In the genomic region with DNA sequence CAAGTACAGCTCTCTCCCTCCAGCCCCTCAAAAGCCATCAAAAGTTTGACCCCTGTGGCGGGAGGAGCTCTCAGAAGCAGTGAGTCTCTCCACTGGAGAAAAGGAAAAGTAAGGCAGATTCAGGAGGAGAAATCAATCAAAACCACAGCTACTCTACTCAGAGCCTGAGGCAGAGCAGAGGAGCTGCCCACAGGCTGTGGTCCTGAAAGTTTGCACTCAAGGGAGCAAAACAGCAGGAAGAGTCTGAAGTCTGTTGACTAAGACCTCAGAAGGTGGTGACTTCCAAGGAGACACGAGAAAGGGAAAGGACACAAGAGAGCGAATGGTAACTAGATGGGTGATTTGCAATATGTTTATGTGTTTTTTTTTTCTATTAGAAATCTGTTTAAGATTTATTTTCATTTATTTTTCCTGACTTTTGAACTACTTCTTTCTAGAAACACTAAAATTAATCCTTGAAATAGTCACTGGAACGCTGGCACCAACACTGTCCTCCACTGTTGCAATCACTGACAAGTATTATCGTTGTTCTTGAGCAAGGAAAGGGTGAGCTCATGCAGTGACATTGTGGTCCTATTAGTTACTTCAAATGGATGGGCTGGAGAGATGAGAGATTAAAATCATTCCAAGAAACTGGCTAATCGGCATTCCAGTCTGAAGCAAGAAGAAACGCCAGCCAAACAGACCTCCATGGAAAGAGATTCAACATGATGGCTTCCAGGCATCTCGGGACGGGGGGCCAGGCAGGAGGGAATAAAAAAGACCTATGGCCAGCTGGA, we compare ENCODE assay signal across 17 cellular contexts. TPM values are rescaled to one million over a fixed set of nuclear protein-coding genes. Genes with fewer than 3 reads are reported as not detected.
DNase-seq lines count a peak whose midpoint lies in the region; ATAC-seq, FAIRE-seq and TF ChIP-seq lines count a peak whose summit lies in the region.
"Had no signal": no experiment of that assay in that cellular context is flagged by ENCODE, and none has a peak within 500 bp of the region (broad histone marks: within the 10 kb centered on the region; RNA-seq: fewer than 3 reads in every experiment).

No MANE protein-coding gene starts in this region.

- no peaks in the 10 kb centered on the region for H3K9me2 ChIP-seq in hepatocyte (replicated peaks; ENCODE audit: insufficient read depth)

- H3K4me1 ChIP-seq in breast epithelium (no peaks in the 10 kb centered on the region), hepatocyte (ENCODE audit: insufficient read depth) (peaks cover 7% of the 10 kb centered on the region)
- H3K4me1 ChIP-seq: transverse colon had no signal

- TF ChIP-seq CTCF in MCF 10A (IDR thresholded peaks at IDR 0.05; ENCODE audit: unreplicated experiment) (no peak), breast epithelium (IDR thresholded peaks at IDR 0.05) (no peak), bronchial epithelial cell (IDR thresholded peaks at IDR 0.05; ENCODE audit: insufficient read depth, low read length, severe bottlenecking) (no peak), hepatocyte (IDR thresholded peaks at IDR 0.05; ENCODE audit: poor library complexity) (no peak), dorsolateral prefrontal cortex (IDR thresholded peaks at IDR 0.05 in 54 of 56, conservative IDR thresholded peaks at IDR 0.05 in 2 of 56; ENCODE audit: low read depth in 1 of 56, partially characterized antibody in 56 of 56) (no peak)

- CTCF ChIA-PET in MCF 10A (lab: Yijun Ruan, JAX) = interaction anchor here (0.7 to 1.4 kb wide), 3 partner anchors 10 to 59 kb away, joined by 3 to 4 read pairs (median 3); no protein-coding TSS in a partner anchor

- H3K27me3 ChIP-seq in breast epithelium (no peaks in the 10 kb centered on the region), bronchial epithelial cell (ENCODE audit: control insufficient read depth, insufficient read depth, low read length) (no peaks in the 10 kb centered on the region), hepatocyte (no peaks in the 10 kb centered on the region), dorsolateral prefrontal cortex (no peaks in the 10 kb centered on the region)
- H3K27me3 ChIP-seq: transverse colon had no signal

- H3K4me3 ChIP-seq in breast epithelium (no peak overlapping the region), bronchial epithelial cell (ENCODE audit: low read depth, low read length) (no peak overlapping the region), hepatocyte (no peak overlapping the region), dorsolateral prefrontal cortex (no peak overlapping the region)
- H3K4me3 ChIP-seq: K562, transverse colon had no signal

- H3K4me3 Mint-ChIP-seq in MCF 10A (ENCODE audit: unreplicated experiment) (no peak overlapping the region), immature natural killer cell (no peak overlapping the region)
- H3K4me3 Mint-ChIP-seq: activated naive CD8-positive, alpha-beta T cell treated with anti-CD3 and anti-CD28 coated beads, Interleukin-2, amount 50 U/mL, for 24 hours had no signal

- no peak for TF ChIP-seq POLR2A in breast epithelium (IDR thresholded peaks at IDR 0.05)

- H3K27ac ChIP-seq in breast epithelium (no peak overlapping the region), hepatocyte (no peak overlapping the region), dorsolateral prefrontal cortex (no peak overlapping the region)
- H3K27ac ChIP-seq: transverse colon, WERI-Rb-1 had no signal

- DNase-seq in MCF 10A (ENCODE audit: unreplicated experiment) = peak; percentile 15
- no peak for DNase-seq in breast epithelium (ENCODE audit: low spot score in 2 of 2)
- DNase-seq in bronchial epithelial cell (ENCODE audit: low read depth) = peak; percentile 8
- peak; percentile 37 for DNase-seq in hepatocyte (ENCODE audit: low spot score)
- peak; percentile 9 for DNase-seq in stromal cell of bone marrow (ENCODE audit: low read depth)
- DNase-seq in dorsolateral prefrontal cortex = no peak
- no peak for DNase-seq in immature natural killer cell
- DNase-seq: 8988T; activated naive CD8-positive, alpha-beta T cell treated with anti-CD3 and anti-CD28 coated beads, Interleukin-2, amount 50 U/mL, for 24 hours; Calu3; NCI-H187 treated with DMSO at 0.1 percent for 48 hours; occipital lobe; stimulated activated CD4-positive, alpha-beta T cell treated with anti-CD3 and anti-CD28 coated beads, Interleukin-15, amount 100 ng/mL, for 24 hours; transverse colon; WERI-Rb-1 had no signal

- no peaks in the 10 kb centered on the region for H3K36me3 ChIP-seq in breast epithelium
- H3K36me3 ChIP-seq in bronchial epithelial cell (ENCODE audit: control insufficient read depth, insufficient read depth, low read length) = no peaks in the 10 kb centered on the region
- H3K36me3 ChIP-seq in hepatocyte (replicated peaks; ENCODE audit: insufficient read depth, low read depth) = peaks cover 3% of the 10 kb centered on the region
- H3K36me3 ChIP-seq: transverse colon, WERI-Rb-1 had no signal

- 64% methylated on average over 9 of the region's 9 CpGs for WGBS in hepatocyte (ENCODE audit: low lambda C conversion rate, missing lambda C conversion rate)

- ATAC-seq in GM18517 (IDR thresholded peaks at IDR 0.05; ENCODE audit: unreplicated experiment) = no peak
- ATAC-seq: activated naive CD8-positive, alpha-beta T cell treated with anti-CD3 and anti-CD28 coated beads, Interleukin-2, amount 50 U/mL, for 24 hours; K562 had no signal

- intact Hi-C loops in MCF 10A (cut with micrococcal nuclease) = no loop called here
- intact Hi-C loops in breast epithelium (cut with DNase I; ENCODE audit: low total_unique reads) = no loop called here
- intact Hi-C loops in dorsolateral prefrontal cortex (cut with DNase I) = no loop called here

- H3K4me2 ChIP-seq in hepatocyte = no peak overlapping the region

- H3K9me3 ChIP-seq in breast epithelium (peaks cover 2 to 3% of the 10 kb centered on the region in 2 donors), hepatocyte (ENCODE audit: low read depth) (no peaks in the 10 kb centered on the region)

- peaks cover 17% of the 10 kb centered on the region for H3K79me2 ChIP-seq in hepatocyte

- H3K9me3 Mint-ChIP-seq in MCF 10A (ENCODE audit: unreplicated experiment) (peaks cover 1% of the 10 kb centered on the region), immature natural killer cell (peaks cover 0 to 16% (median 3%) of the 10 kb centered on the region in 6 donors)

- H3K27me3 Mint-ChIP-seq in MCF 10A (ENCODE audit: insufficient read depth, unreplicated experiment) (no peaks in the 10 kb centered on the region), immature natural killer cell (ENCODE audit: low read depth in 3 of 3) (peaks cover 0 to 7% (median 0%) of the 10 kb centered on the region in 3 donors)
- H3K27me3 Mint-ChIP-seq: activated naive CD8-positive, alpha-beta T cell treated with anti-CD3 and anti-CD28 coated beads, Interleukin-2, amount 50 U/mL, for 24 hours had no signal

- H4K20me1 ChIP-seq in hepatocyte (ENCODE audit: insufficient read depth, poor library complexity, severe bottlenecking) = no peaks in the 10 kb centered on the region

- POLR2A ChIA-PET in MCF 10A (lab: Yijun Ruan, JAX) = interaction anchor here (1.1 kb wide), 1 partner anchor 11 kb away, joined by 3 read pairs; no protein-coding TSS in a partner anchor

- BruUV-seq in MCF 10A (replicated peaks; lab: Mats Ljungman, UMichigan) = no TSS peak

- no peak overlapping the region for H2AFZ ChIP-seq in hepatocyte

- H3K4me1 Mint-ChIP-seq in MCF 10A (ENCODE audit: insufficient read depth, unreplicated experiment) (peaks cover 33% of the 10 kb centered on the region), immature natural killer cell (no peaks in the 10 kb centered on the region)
- H3K4me1 Mint-ChIP-seq: activated naive CD8-positive, alpha-beta T cell treated with anti-CD3 and anti-CD28 coated beads, Interleukin-2, amount 50 U/mL, for 24 hours had no signal

- FAIRE-seq in bronchial epithelial cell (lab: Jason Lieb, UNC) = no peak
- FAIRE-seq: K562 had no signal

- H3K36me3 Mint-ChIP-seq in MCF 10A (ENCODE audit: insufficient read depth, unreplicated experiment) (peaks cover 37% of the 10 kb centered on the region), immature natural killer cell (no peaks in the 10 kb centered on the region)

- no peak overlapping the region for H3K27ac Mint-ChIP-seq in MCF 10A (ENCODE audit: low read depth, unreplicated experiment)
- H3K27ac Mint-ChIP-seq in immature natural killer cell = no peak overlapping the region
- H3K27ac Mint-ChIP-seq: activated naive CD8-positive, alpha-beta T cell treated with anti-CD3 and anti-CD28 coated beads, Interleukin-2, amount 50 U/mL, for 24 hours had no signal

RNA-seq across cellular contexts. Expression of a gene that starts 35.8 kb away (rescaled TPM):
- total RNA-seq in MCF 10A (2022) (123 and 211 TPM in 2 replicates), breast epithelium (10 to 100 TPM; 13.5 to 60.3 (median 42.0) TPM), bronchial epithelial cell (3.2 and 9.5 TPM in 2 replicates), hepatocyte (26.7 and 27.8 TPM in 2 replicates), dorsolateral prefrontal cortex (10 to 100 TPM; 11.0 to 55.1 (median 34.3) TPM)
- polyA plus RNA-seq in hepatocyte (24.6 and 31.1 TPM in 2 replicates), immature natural killer cell (1 to 10 TPM in 1 of 3 donors, under 1 TPM in 1, not detected in 1; 0.38 to 2.8 TPM)
- total RNA-seq: K562 had no signal
- polyA plus RNA-seq: K562 had no signal

Comparison
In these comparisons a context has a peak if more than half of its experiments do, and no peak if none do; other contexts are left out.
1. DNase-seq: peak in MCF 10A (single experiment), bronchial epithelial cell (single experiment), hepatocyte (single experiment) and stromal cell of bone marrow (single experiment); none in breast epithelium (0 of 2), dorsolateral prefrontal cortex (0 of 10) and immature natural killer cell (0 of 3).